28 cellular contexts compared by ENCODE assay signal in the genomic region with DNA sequence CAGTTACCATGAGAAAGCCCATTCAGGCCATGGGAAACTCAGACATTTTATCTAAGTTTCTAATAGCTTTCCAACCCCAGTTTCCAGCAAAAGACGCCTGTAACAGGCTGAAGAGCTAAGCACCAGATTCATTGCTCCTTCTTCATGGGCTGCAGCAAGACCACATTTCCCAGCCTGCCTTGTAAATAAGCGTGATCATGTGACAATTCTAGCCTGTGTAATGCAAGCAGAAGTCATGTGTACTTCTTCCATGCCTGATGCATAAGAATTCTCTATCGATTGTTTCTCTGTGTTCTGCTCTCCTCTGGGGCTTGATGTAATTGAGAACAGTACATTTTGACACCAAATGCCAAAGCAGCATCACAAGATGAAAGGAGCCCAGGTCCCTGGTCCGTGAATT. TPM values are rescaled to one million over a fixed set of nuclear protein-coding genes. Genes with fewer than 3 reads are reported as not detected.
"Had no signal": no experiment of that assay in that cellular context is flagged by ENCODE, and none has a peak within 500 bp of the region (broad histone marks: within the 10 kb centered on the region; RNA-seq: fewer than 3 reads in every experiment).

No MANE protein-coding gene starts in this region.

- H3K4me1 Mint-ChIP-seq: immature natural killer cell; naive thymus-derived CD8-positive, alpha-beta T cell; stimulated activated naive B cell treated with anti-CD40 and anti-IgM and Interleukin-4, amounts not matched to agents 10 μg/mL and 1 μg/mL and 100 μg/mL, for 72 hours had no signal

- H3K27ac ChIP-seq: left lung, lower lobe of right lung, ovary, right atrium auricular region, skin epidermis, stomach, testis, thyroid gland, transverse colon, upper lobe of left lung, vagina had no signal

- H3K4me3 ChIP-seq: left lung, lower lobe of right lung, ovary, right atrium auricular region, skin epidermis, stomach, testis, thyroid gland, transverse colon, upper lobe of left lung, vagina had no signal

- H3K9me3 Mint-ChIP-seq: nephron progenitor cell had no signal

- H3K36me3 Mint-ChIP-seq: immature natural killer cell; stimulated activated naive B cell treated with anti-CD40 and anti-IgM and Interleukin-4, amounts not matched to agents 10 μg/mL and 1 μg/mL and 100 μg/mL, for 72 hours had no signal

- DNase-seq: hippocampal formation; immature natural killer cell; kidney; left colon; left lung; lower lobe of right lung; mammary epithelial cell; mesenchymal stem cell; naive thymus-derived CD8-positive, alpha-beta T cell; nephron progenitor cell; ovary; stimulated activated CD4-positive, alpha-beta T cell treated with anti-CD3 and anti-CD28 coated beads, Interleukin-12 subunit alpha, Interleukin-12 subunit beta, amount 100 ng/mL, for 4 hours; stimulated activated CD4-positive, alpha-beta T cell treated with anti-CD3 and anti-CD28 coated beads, Interleukin-15, amount 100 ng/mL, for 24 hours; stimulated activated CD4-positive, alpha-beta T cell treated with anti-CD3 and anti-CD28 coated beads, Interleukin-2, amount 100 ng/mL, for 24 hours; stimulated activated CD4-positive, alpha-beta T cell treated with anti-CD3 and anti-CD28 coated beads, Interleukin-4, amount 100 ng/mL, for 1 hour; stimulated activated naive B cell treated with anti-CD40 and anti-IgM and Interleukin-4, amounts not matched to agents 10 μg/mL and 1 μg/mL and 100 μg/mL, for 72 hours; stimulated activated naive CD8-positive, alpha-beta T cell treated with anti-CD3 and anti-CD28 coated beads, Interleukin-15, Interleukin-2, amounts not matched to agents 100 U/mL and 50 U/mL, for 24 hours; stomach; testis; thyroid gland; transverse colon; upper lobe of left lung had no signal

- H3K27ac Mint-ChIP-seq: immature natural killer cell; naive thymus-derived CD8-positive, alpha-beta T cell; nephron progenitor cell; progenitor cell of endocrine pancreas; stimulated activated naive B cell treated with anti-CD40 and anti-IgM and Interleukin-4, amounts not matched to agents 10 μg/mL and 1 μg/mL and 100 μg/mL, for 72 hours had no signal

- ATAC-seq: left colon; left lung; lower lobe of right lung; naive thymus-derived CD8-positive, alpha-beta T cell; sciatic nerve; stimulated activated naive B cell treated with anti-CD40 and anti-IgM and Interleukin-4, amounts not matched to agents 10 μg/mL and 1 μg/mL and 100 μg/mL, for 72 hours; stimulated activated naive CD8-positive, alpha-beta T cell treated with anti-CD3 and anti-CD28 coated beads, Interleukin-15, Interleukin-2, amounts not matched to agents 100 U/mL and 50 U/mL, for 24 hours had no signal

- H3K27me3 ChIP-seq: ovary, testis, thyroid gland, upper lobe of left lung, vagina had no signal

- H3K4me1 ChIP-seq: left lung, lower lobe of right lung, right atrium auricular region, testis, thyroid gland, transverse colon, vagina had no signal

- H3K36me3 ChIP-seq: left lung, lower lobe of right lung, ovary, right atrium auricular region, stomach, thyroid gland, transverse colon, upper lobe of left lung, vagina had no signal

- H3K9me3 ChIP-seq: left lung, lower lobe of right lung, ovary, right atrium auricular region, stomach, testis, thyroid gland, transverse colon, upper lobe of left lung, vagina had no signal

- H3K4me3 Mint-ChIP-seq: immature natural killer cell; naive thymus-derived CD8-positive, alpha-beta T cell; nephron progenitor cell; stimulated activated naive B cell treated with anti-CD40 and anti-IgM and Interleukin-4, amounts not matched to agents 10 μg/mL and 1 μg/mL and 100 μg/mL, for 72 hours had no signal

RNA-seq across cellular contexts. Expression of gene PCSK2, which starts 6.8 kb away (rescaled TPM):
- total RNA-seq: mammary epithelial cell; naive thymus-derived CD8-positive, alpha-beta T cell; pulmonary artery endothelial cell had no signal
